In genomic region chr10:10772411-10772810, GRCh38 we compare ENCODE assay signal across 27 cellular contexts.
"Had no signal": no experiment of that assay in that cellular context is flagged by ENCODE, and none has a peak within 500 bp of the region (broad histone marks: within the 10 kb centered on the region; RNA-seq: fewer than 3 reads in every experiment).

No MANE protein-coding gene starts in this region.

- H3K27ac ChIP-seq: left lung, lower lobe of right lung, pancreas, prostate gland, skin epidermis, suprapubic skin, thoracic aorta, tibial artery, upper lobe of right lung had no signal

- H3K4me3 ChIP-seq: left lung, lower lobe of right lung, pancreas, prostate gland, skin epidermis, suprapubic skin, thoracic aorta, tibial artery, upper lobe of right lung had no signal

- H3K9me3 ChIP-seq: left lung, lower lobe of right lung, pancreas, prostate gland, suprapubic skin, thoracic aorta, tibial artery, upper lobe of right lung had no signal

- DNase-seq: hypothalamus; immature natural killer cell; kidney; left colon; left lung; lower lobe of right lung; mammary epithelial cell; mesenchymal stem cell; naive thymus-derived CD8-positive, alpha-beta T cell; nucleus accumbens; pancreas; posterior cingulate gyrus; retina; right cardiac atrium; stimulated activated CD4-positive, alpha-beta T cell treated with anti-CD3 and anti-CD28 coated beads, Interleukin-12 subunit alpha, Interleukin-12 subunit beta, amount 100 ng/mL, for 4 hours; stimulated activated CD4-positive, alpha-beta T cell treated with anti-CD3 and anti-CD28 coated beads, Interleukin-15, amount 100 ng/mL, for 24 hours; stimulated activated CD4-positive, alpha-beta T cell treated with anti-CD3 and anti-CD28 coated beads, Interleukin-2, amount 100 ng/mL, for 24 hours; stimulated activated CD4-positive, alpha-beta T cell treated with anti-CD3 and anti-CD28 coated beads, Interleukin-4, amount 100 ng/mL, for 1 hour; stimulated activated naive B cell treated with anti-CD40 and anti-IgM and Interleukin-4, amounts not matched to agents 10 μg/mL and 1 μg/mL and 100 μg/mL, for 72 hours; stimulated activated naive CD8-positive, alpha-beta T cell treated with anti-CD3 and anti-CD28 coated beads, Interleukin-15, Interleukin-2, amounts not matched to agents 100 U/mL and 50 U/mL, for 24 hours; tibial artery; trophoblast cell; upper lobe of right lung had no signal

- H3K27me3 ChIP-seq: left lung, pancreas, suprapubic skin, tibial artery, upper lobe of right lung had no signal

- H3K36me3 ChIP-seq: left lung, lower lobe of right lung, pancreas, prostate gland, suprapubic skin, thoracic aorta, tibial artery, upper lobe of right lung had no signal

- H3K4me1 ChIP-seq: left lung, lower lobe of right lung, pancreas, prostate gland, suprapubic skin, tibial artery, upper lobe of right lung had no signal
